ENCODE assay signal across 2 cellular contexts in genomic region chr14:76987956-76988520, GRCh38.
TF ChIP-seq lines count a peak whose summit lies in the region.

No MANE protein-coding gene starts in this region.

TF ChIP-seq in GM23338, 12 proteins besides CTCF, POLR2A, EP300 and RAD21:
- TF ChIP-seq JUNB (IDR thresholded peaks at IDR 0.05; ENCODE audit: unreplicated experiment) (no peak), POLR2AphosphoS5 (IDR thresholded peaks at IDR 0.05; ENCODE audit: low read depth) (no peak), STAT1 (IDR thresholded peaks at IDR 0.05; ENCODE audit: unreplicated experiment) (no peak), EZH2 (IDR thresholded peaks at IDR 0.05; ENCODE audit: low read depth, unreplicated experiment) (no peak), NANOG (IDR thresholded peaks at IDR 0.05; ENCODE audit: borderline replicate concordance) (no peak), EZH2phosphoT487 (IDR thresholded peaks at IDR 0.05; ENCODE audit: unreplicated experiment) (no peak), ZNF114 (CRISPR knock-in tag; IDR thresholded peaks at IDR 0.05) (no peak), CREB1 (CRISPR knock-in tag; IDR thresholded peaks at IDR 0.05; ENCODE audit: low read depth) (no peak), REST (IDR thresholded peaks at IDR 0.05; ENCODE audit: unreplicated experiment) (no peak), ZNF331 (CRISPR knock-in tag; IDR thresholded peaks at IDR 0.05; ENCODE audit: low read depth) (no peak)
- TF ChIP-seq, protein P1, sequence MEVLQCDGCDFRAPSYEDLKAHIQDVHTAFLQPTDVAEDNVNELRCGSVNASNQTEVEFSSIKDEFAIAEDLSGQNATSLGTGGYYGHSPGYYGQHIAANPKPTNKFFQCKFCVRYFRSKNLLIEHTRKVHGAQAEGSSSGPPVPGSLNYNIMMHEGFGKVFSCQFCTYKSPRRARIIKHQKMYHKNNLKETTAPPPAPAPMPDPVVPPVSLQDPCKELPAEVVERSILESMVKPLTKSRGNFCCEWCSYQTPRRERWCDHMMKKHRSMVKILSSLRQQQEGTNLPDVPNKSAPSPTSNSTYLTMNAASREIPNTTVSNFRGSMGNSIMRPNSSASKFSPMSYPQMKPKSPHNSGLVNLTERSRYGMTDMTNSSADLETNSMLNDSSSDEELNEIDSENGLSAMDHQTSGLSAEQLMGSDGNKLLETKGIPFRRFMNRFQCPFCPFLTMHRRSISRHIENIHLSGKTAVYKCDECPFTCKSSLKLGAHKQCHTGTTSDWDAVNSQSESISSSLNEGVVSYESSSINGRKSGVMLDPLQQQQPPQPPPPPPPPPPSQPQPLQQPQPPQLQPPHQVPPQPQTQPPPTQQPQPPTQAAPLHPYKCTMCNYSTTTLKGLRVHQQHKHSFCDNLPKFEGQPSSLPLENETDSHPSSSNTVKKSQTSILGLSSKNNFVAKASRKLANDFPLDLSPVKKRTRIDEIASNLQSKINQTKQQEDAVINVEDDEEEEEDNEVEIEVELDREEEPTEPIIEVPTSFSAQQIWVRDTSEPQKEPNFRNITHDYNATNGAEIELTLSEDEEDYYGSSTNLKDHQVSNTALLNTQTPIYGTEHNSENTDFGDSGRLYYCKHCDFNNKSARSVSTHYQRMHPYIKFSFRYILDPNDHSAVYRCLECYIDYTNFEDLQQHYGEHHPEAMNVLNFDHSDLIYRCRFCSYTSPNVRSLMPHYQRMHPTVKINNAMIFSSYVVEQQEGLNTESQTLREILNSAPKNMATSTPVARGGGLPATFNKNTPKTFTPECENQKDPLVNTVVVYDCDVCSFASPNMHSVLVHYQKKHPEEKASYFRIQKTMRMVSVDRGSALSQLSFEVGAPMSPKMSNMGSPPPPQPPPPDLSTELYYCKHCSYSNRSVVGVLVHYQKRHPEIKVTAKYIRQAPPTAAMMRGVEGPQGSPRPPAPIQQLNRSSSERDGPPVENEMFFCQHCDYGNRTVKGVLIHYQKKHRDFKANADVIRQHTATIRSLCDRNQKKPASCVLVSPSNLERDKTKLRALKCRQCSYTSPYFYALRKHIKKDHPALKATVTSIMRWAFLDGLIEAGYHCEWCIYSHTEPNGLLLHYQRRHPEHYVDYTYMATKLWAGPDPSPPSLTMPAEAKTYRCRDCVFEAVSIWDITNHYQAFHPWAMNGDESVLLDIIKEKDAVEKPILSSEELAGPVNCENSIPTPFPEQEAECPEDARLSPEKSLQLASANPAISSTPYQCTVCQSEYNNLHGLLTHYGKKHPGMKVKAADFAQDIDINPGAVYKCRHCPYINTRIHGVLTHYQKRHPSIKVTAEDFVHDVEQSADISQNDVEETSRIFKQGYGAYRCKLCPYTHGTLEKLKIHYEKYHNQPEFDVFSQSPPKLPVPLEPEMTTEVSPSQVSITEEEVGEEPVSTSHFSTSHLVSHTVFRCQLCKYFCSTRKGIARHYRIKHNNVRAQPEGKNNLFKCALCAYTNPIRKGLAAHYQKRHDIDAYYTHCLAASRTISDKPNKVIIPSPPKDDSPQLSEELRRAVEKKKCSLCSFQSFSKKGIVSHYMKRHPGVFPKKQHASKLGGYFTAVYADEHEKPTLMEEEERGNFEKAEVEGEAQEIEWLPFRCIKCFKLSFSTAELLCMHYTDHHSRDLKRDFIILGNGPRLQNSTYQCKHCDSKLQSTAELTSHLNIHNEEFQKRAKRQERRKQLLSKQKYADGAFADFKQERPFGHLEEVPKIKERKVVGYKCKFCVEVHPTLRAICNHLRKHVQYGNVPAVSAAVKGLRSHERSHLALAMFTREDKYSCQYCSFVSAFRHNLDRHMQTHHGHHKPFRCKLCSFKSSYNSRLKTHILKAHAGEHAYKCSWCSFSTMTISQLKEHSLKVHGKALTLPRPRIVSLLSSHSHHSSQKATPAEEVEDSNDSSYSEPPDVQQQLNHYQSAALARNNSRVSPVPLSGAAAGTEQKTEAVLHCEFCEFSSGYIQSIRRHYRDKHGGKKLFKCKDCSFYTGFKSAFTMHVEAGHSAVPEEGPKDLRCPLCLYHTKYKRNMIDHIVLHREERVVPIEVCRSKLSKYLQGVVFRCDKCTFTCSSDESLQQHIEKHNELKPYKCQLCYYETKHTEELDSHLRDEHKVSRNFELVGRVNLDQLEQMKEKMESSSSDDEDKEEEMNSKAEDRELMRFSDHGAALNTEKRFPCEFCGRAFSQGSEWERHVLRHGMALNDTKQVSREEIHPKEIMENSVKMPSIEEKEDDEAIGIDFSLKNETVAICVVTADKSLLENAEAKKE (CRISPR knock-in tag; IDR thresholded peaks at IDR 0.05) = no peak
- TF ChIP-seq, protein P2, sequence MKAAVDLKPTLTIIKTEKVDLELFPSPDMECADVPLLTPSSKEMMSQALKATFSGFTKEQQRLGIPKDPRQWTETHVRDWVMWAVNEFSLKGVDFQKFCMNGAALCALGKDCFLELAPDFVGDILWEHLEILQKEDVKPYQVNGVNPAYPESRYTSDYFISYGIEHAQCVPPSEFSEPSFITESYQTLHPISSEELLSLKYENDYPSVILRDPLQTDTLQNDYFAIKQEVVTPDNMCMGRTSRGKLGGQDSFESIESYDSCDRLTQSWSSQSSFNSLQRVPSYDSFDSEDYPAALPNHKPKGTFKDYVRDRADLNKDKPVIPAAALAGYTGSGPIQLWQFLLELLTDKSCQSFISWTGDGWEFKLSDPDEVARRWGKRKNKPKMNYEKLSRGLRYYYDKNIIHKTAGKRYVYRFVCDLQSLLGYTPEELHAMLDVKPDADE (IDR thresholded peaks at IDR 0.05) = no peak
TF ChIP-seq in GM23338: peak in this region for 0.

TF ChIP-seq in IMR-90, 13 proteins besides CTCF, POLR2A, EP300 and RAD21:
- TF ChIP-seq, protein P3, sequence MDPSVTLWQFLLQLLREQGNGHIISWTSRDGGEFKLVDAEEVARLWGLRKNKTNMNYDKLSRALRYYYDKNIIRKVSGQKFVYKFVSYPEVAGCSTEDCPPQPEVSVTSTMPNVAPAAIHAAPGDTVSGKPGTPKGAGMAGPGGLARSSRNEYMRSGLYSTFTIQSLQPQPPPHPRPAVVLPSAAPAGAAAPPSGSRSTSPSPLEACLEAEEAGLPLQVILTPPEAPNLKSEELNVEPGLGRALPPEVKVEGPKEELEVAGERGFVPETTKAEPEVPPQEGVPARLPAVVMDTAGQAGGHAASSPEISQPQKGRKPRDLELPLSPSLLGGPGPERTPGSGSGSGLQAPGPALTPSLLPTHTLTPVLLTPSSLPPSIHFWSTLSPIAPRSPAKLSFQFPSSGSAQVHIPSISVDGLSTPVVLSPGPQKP (IDR thresholded peaks at IDR 0.05; ENCODE audit: borderline replicate concordance, low read depth, low read length) = no peak
- TF ChIP-seq CEBPB (IDR thresholded peaks at IDR 0.05; ENCODE audit: low read depth, low read length) (no peak), RFX5 (IDR thresholded peaks at IDR 0.05; ENCODE audit: low read depth, low read length) (no peak), SMC3 (IDR thresholded peaks at IDR 0.05; ENCODE audit: low read depth, low read length) (no peak)
